ENCODE assay signal across 20 cellular contexts in the genomic region with DNA sequence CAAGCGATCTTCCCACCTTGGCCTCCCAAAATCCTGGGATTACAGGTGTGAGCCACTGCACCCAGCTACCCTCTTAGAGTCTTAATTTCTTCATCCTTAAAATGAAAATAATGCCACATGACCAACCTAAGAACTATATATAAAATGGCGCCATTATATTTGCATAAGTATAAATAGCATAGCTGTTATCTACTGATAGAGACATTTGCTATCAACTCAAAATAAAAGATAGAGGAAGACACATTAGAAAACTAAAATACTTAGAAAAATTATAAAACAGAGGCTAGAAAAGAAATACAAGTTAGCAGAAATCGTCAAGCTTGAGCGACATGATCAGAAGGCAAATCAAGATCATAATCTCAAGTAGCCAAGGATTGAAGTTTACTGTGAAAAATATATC. TPM values are rescaled to one million over a fixed set of nuclear protein-coding genes. Genes with fewer than 3 reads are reported as not detected.
DNase-seq lines count a peak whose midpoint lies in the region; ATAC-seq and TF ChIP-seq lines count a peak whose summit lies in the region.
"Had no signal": no experiment of that assay in that cellular context is flagged by ENCODE, and none has a peak within 500 bp of the region (broad histone marks: within the 10 kb centered on the region; RNA-seq: fewer than 3 reads in every experiment).

No MANE protein-coding gene starts in this region.

- H3K27me3 ChIP-seq in BLaER1 (no peaks in the 10 kb centered on the region), GM23338 (ENCODE audit: insufficient read depth) (no peaks in the 10 kb centered on the region), OCI-LY1 (ENCODE audit: insufficient read depth, low read length) (no peaks in the 10 kb centered on the region), gastrocnemius medialis (no peaks in the 10 kb centered on the region)
- H3K27me3 ChIP-seq: BE2C had no signal

- H3K4me1 ChIP-seq in BLaER1 (peaks cover 64% of the 10 kb centered on the region), GM23338 (ENCODE audit: insufficient read depth) (peaks cover 38% of the 10 kb centered on the region), OCI-LY1 (ENCODE audit: insufficient read depth, low read length, severe bottlenecking) (peaks cover 57% of the 10 kb centered on the region), gastrocnemius medialis (peaks cover 7 to 12% of the 10 kb centered on the region in 2 donors)

- H3K9me3 Mint-ChIP-seq in GM23338 (no peaks in the 10 kb centered on the region), WTC11 (peaks cover 5% of the 10 kb centered on the region), natural killer cell (no peaks in the 10 kb centered on the region)
- H3K9me3 Mint-ChIP-seq: CD4-positive, alpha-beta memory T cell; HFFc6 had no signal

- H3K9ac ChIP-seq in BLaER1, result no peak overlapping the region
- H3K9ac ChIP-seq in OCI-LY1 (ENCODE audit: low read length), result no peak overlapping the region

- DNase-seq in GM23338 (ENCODE audit: low spot score) (no peak), WTC11 (ENCODE audit: low spot score) (no peak), epidermal melanocyte (ENCODE audit: insufficient read length, low spot score) (no peak), gastrocnemius medialis (no peak), natural killer cell (no peak)
- DNase-seq: BE2C; CD4-positive, alpha-beta memory T cell; DMS153; DMS79; GOT3; H7; HFFc6; IMR-90 had no signal

- H3F3A ChIP-seq in GM23338 (replicated peaks; ENCODE audit: low read depth), result no peaks in the 10 kb centered on the region
- H3F3A ChIP-seq in OCI-LY1 (ENCODE audit: insufficient read depth, low read length), result peaks cover 4% of the 10 kb centered on the region; the same call in 1 of the 2 replicates

- ATAC-seq in GM23338, result no peak
- ATAC-seq in WTC11, result no peak
- no peak for ATAC-seq in GM19351 (IDR thresholded peaks at IDR 0.05; ENCODE audit: unreplicated experiment)
- ATAC-seq in gastrocnemius medialis, result no peak
- ATAC-seq in natural killer cell, result no peak
- ATAC-seq: GM12878, HCT116, K562 had no signal

- peaks cover 12% of the 10 kb centered on the region; the same call in 1 of the 2 replicates for H3K9me3 ChIP-seq in BLaER1
- no peaks in the 10 kb centered on the region for H3K9me3 ChIP-seq in OCI-LY1 (ENCODE audit: low read length)
- H3K9me3 ChIP-seq in gastrocnemius medialis, result no peaks in the 10 kb centered on the region
- H3K9me3 ChIP-seq: BE2C had no signal

- H4K20me1 ChIP-seq in BLaER1 (no peaks in the 10 kb centered on the region; the same call in 1 of the 2 replicates), GM23338 (replicated peaks; ENCODE audit: insufficient read depth) (peaks cover 3% of the 10 kb centered on the region), OCI-LY1 (ENCODE audit: insufficient read depth, low read length) (no peaks in the 10 kb centered on the region)

- H3K27me3 Mint-ChIP-seq in GM23338 (ENCODE audit: insufficient read depth, low read depth, poor library complexity), result peaks cover 3% of the 10 kb centered on the region
- no peaks in the 10 kb centered on the region for H3K27me3 Mint-ChIP-seq in WTC11 (ENCODE audit: low read depth)
- no peaks in the 10 kb centered on the region for H3K27me3 Mint-ChIP-seq in natural killer cell (ENCODE audit: low read depth in 2 of 2)
- H3K27me3 Mint-ChIP-seq: CD4-positive, alpha-beta memory T cell had no signal

- CTCF ChIA-PET in WTC11 (lab: Charles Lee), result interaction anchor here (1.1 to 1.5 kb wide), 2 partner anchors 34 to 198 kb away, joined by 3 to 4 read pairs; no protein-coding TSS in a partner anchor

- intact Hi-C loops in gastrocnemius medialis (cut with DNase I; ENCODE audit: low total_unique reads) (no loop called here), natural killer cell (cut with micrococcal nuclease) (no loop called here)

- peaks cover 24% of the 10 kb centered on the region; the same call in 1 of the 2 replicates for H3K36me3 ChIP-seq in BLaER1
- no peaks in the 10 kb centered on the region for H3K36me3 ChIP-seq in GM23338 (ENCODE audit: insufficient read depth)
- H3K36me3 ChIP-seq in OCI-LY1 (ENCODE audit: insufficient read depth, low read length), result no peaks in the 10 kb centered on the region
- H3K36me3 ChIP-seq in gastrocnemius medialis, result no peaks in the 10 kb centered on the region
- H3K36me3 ChIP-seq: BE2C had no signal

- H3K4me3 Mint-ChIP-seq in GM23338 (no peak overlapping the region), WTC11 (no peak overlapping the region), natural killer cell (no peak overlapping the region)
- H3K4me3 Mint-ChIP-seq: CD14-positive monocyte; CD4-positive, alpha-beta memory T cell; HFFc6 had no signal

- H3K36me3 Mint-ChIP-seq in GM23338 (ENCODE audit: low read depth) (peaks cover 4% of the 10 kb centered on the region; the same call in 2 of the 3 replicates), WTC11 (peaks cover 7% of the 10 kb centered on the region), natural killer cell (no peaks in the 10 kb centered on the region)
- H3K36me3 Mint-ChIP-seq: CD4-positive, alpha-beta memory T cell had no signal

- TF ChIP-seq CTCF in GM23338 (conservative IDR thresholded peaks at IDR 0.05; ENCODE audit: low read depth in 2 of 2) (no peak), OCI-LY1 (IDR thresholded peaks at IDR 0.05; ENCODE audit: low read length) (no peak), WTC11 (IDR thresholded peaks at IDR 0.05) (no peak), gastrocnemius medialis (IDR thresholded peaks at IDR 0.05 in 4 of 5, conservative IDR thresholded peaks at IDR 0.05 in 1 of 5) (no peak), natural killer cell (IDR thresholded peaks at IDR 0.05) (no peak)

- H3K9me2 ChIP-seq in GM23338 (ENCODE audit: insufficient read depth) (no peaks in the 10 kb centered on the region), OCI-LY1 (ENCODE audit: low read depth, low read length) (no peaks in the 10 kb centered on the region)

- H3K4me3 ChIP-seq in BLaER1 (no peak overlapping the region), GM23338 (no peak overlapping the region), OCI-LY1 (ENCODE audit: low read depth, low read length, poor library complexity, severe bottlenecking) (no peak overlapping the region), gastrocnemius medialis (no peak overlapping the region)
- H3K4me3 ChIP-seq: GM12878, K562 had no signal

- H3K27ac Mint-ChIP-seq in GM23338 (no peak overlapping the region), WTC11 (peak overlapping the region; percentile 78; the same call in 1 of the 2 replicates), natural killer cell (no peak overlapping the region)
- H3K27ac Mint-ChIP-seq: CD14-positive monocyte; CD4-positive, alpha-beta memory T cell; HFFc6 had no signal

- H3K4me1 Mint-ChIP-seq in GM23338, result peaks cover 30% of the 10 kb centered on the region
- H3K4me1 Mint-ChIP-seq in WTC11, result peaks cover 43% of the 10 kb centered on the region
- H3K4me1 Mint-ChIP-seq in natural killer cell, result peaks cover 25 to 28% of the 10 kb centered on the region in 2 donors

- POLR2A ChIA-PET in WTC11 (lab: Charles Lee), result no interaction called here

- in situ Hi-C loops in gastrocnemius medialis (cut with MboI; ENCODE audit: low sequenced_read_pairs in 4 of 4), result no loop called here

- H3K27ac ChIP-seq in BLaER1 (no peak overlapping the region), GM23338 (ENCODE audit: low read depth) (peak overlapping the region; percentile 72; the same call in 1 of the 2 replicates), OCI-LY1 (ENCODE audit: low read depth, low read length, poor library complexity, severe bottlenecking) (peak overlapping the region; percentile 25), gastrocnemius medialis (no peak overlapping the region)

- H3K4me2 ChIP-seq in BLaER1 (peak overlapping the region; percentile 69), GM23338 (no peak overlapping the region), OCI-LY1 (ENCODE audit: low read length) (no peak overlapping the region; the same call in 1 of the 2 replicates)

- H3K79me2 ChIP-seq in GM23338 (replicated peaks; ENCODE audit: insufficient read depth) (peaks cover 100% of the 10 kb centered on the region), OCI-LY1 (ENCODE audit: insufficient read depth, low read length) (peaks cover 32% of the 10 kb centered on the region)

- H2AFZ ChIP-seq in GM23338 (no peak overlapping the region), OCI-LY1 (ENCODE audit: low read length) (no peak overlapping the region)

- no peak for TF ChIP-seq POLR2A in gastrocnemius medialis (IDR thresholded peaks at IDR 0.05)

TF ChIP-seq in GM23338, 12 proteins besides CTCF, POLR2A, EP300 and RAD21 (continues in another document):
- TF ChIP-seq CREB1 (CRISPR knock-in tag; IDR thresholded peaks at IDR 0.05; ENCODE audit: low read depth), result no peak

TF ChIP-seq in WTC11, 78 proteins besides CTCF, POLR2A, EP300 and RAD21 (continues in another document):
- TF ChIP-seq ESRRA (CRISPR knock-in tag; IDR thresholded peaks at IDR 0.05; ENCODE audit: borderline replicate concordance), result no peak
- TF ChIP-seq, protein P1, sequence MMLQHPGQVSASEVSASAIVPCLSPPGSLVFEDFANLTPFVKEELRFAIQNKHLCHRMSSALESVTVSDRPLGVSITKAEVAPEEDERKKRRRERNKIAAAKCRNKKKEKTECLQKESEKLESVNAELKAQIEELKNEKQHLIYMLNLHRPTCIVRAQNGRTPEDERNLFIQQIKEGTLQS (CRISPR knock-in tag; conservative IDR thresholded peaks at IDR 0.05), result no peak
- TF ChIP-seq, protein P2, sequence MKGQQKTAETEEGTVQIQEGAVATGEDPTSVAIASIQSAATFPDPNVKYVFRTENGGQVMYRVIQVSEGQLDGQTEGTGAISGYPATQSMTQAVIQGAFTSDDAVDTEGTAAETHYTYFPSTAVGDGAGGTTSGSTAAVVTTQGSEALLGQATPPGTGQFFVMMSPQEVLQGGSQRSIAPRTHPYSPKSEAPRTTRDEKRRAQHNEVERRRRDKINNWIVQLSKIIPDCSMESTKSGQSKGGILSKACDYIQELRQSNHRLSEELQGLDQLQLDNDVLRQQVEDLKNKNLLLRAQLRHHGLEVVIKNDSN (CRISPR knock-in tag; IDR thresholded peaks at IDR 0.05), result no peak
- no peak for TF ChIP-seq JAZF1 (CRISPR knock-in tag; IDR thresholded peaks at IDR 0.05)
- no peak for TF ChIP-seq ATF1 (CRISPR knock-in tag; IDR thresholded peaks at IDR 0.05)

RNA-seq across cellular contexts. Expression of a gene that starts 6.2 kb away (rescaled TPM):
- total RNA-seq in GM23338 (2014; rRNA removed; shearing (Covaris generic)), result 17.9 and 20.3 TPM in 2 replicates
- 8.0 and 9.6 TPM in 2 replicates for polyA plus RNA-seq in GM23338 (2016; fragmentation: Nextera tagmentation; extraction: Ambion mirVana)
- 23.6 to 25.9 TPM (median 24.2 TPM) in 3 replicates for total RNA-seq in WTC11 (2021)
- 10 to 100 TPM; 15.9 to 29.3 (median 21.4) TPM for total RNA-seq in gastrocnemius medialis
- 10 to 100 TPM; 27.4 to 39.8 (median 30.4) TPM for total RNA-seq in natural killer cell

RNA-seq across cellular contexts. Expression of a gene that starts 54.6 kb away (rescaled TPM):
- total RNA-seq in GM23338 (2014; rRNA removed; shearing (Covaris generic)), result 10.3 and 20.1 TPM in 2 replicates
- polyA plus RNA-seq in GM23338 (2016; fragmentation: Nextera tagmentation; extraction: Ambion mirVana), result 20.8 and 25.8 TPM in 2 replicates
- total RNA-seq in WTC11 (2021), result 11.4 to 15.8 TPM (median 12.0 TPM) in 3 replicates
- 10 to 100 TPM in 1 of 4 donors, 1 to 10 TPM in 3; 4.2 to 10.4 (median 5.3) TPM for total RNA-seq in gastrocnemius medialis
- 1 to 10 TPM; 2.9 to 4.3 (median 3.9) TPM for total RNA-seq in natural killer cell

Comparison
In these comparisons a context has a peak if more than half of its experiments do, and no peak if none do; other contexts are left out.
1. H3K27ac ChIP-seq: peak in GM23338 (single experiment) and OCI-LY1 (single experiment); none in BLaER1 (single experiment) and gastrocnemius medialis (0 of 4).